In the genomic region with DNA sequence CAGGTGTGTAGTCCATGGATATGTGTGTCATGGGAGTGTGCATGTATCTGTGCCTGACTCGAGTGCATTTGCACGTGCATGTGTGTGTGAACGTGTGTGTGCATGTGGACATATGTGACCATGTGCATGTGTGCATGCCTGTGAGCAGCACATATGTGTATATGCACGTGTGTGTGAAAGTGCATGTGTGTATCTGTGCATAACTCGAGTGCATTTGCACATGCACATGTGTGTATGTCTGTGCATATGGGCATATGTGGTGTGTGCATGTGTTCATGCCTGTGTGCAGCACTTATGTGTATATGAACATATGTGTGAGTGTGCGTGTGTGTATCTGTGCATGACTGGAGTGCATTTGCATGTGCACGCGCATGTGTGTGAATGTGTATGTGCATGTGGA, we compare ENCODE assay signal across 20 cellular contexts.
"Had no signal": no experiment of that assay in that cellular context is flagged by ENCODE, and none has a peak within 500 bp of the region (broad histone marks: within the 10 kb centered on the region; RNA-seq: fewer than 3 reads in every experiment).

No MANE protein-coding gene starts in this region.

- H3K9me3 ChIP-seq: esophagus squamous epithelium, prostate gland, upper lobe of right lung had no signal

- FAIRE-seq: endothelial cell of umbilical vein, small intestine had no signal

- H3K4me3 ChIP-seq: esophagus squamous epithelium, prostate gland, upper lobe of right lung had no signal

- DNase-seq: activated CD4-positive, alpha-beta memory T cell treated with anti-CD3 and anti-CD28 coated beads for 36 hours; activated CD4-positive, alpha-beta T cell treated with anti-CD3 and anti-CD28 coated beads for 1 hour; activated CD8-positive, alpha-beta memory T cell treated with anti-CD3 and anti-CD28 coated beads, Interleukin-2, amount 50 U/mL, for 4 hours; activated gamma-delta T cell; brain microvascular endothelial cell; effector CD8-positive, alpha-beta T cell; esophagus squamous epithelium; hippocampal formation; left ventricle myocardium superior; mesenchymal stem cell; right cardiac atrium; small intestine; stimulated activated CD4-positive, alpha-beta T cell treated with anti-CD3 and anti-CD28 coated beads, Interleukin-4, amount 100 ng/mL, for 4 hours; stimulated activated CD8-positive, alpha-beta memory T cell treated with anti-CD3 and anti-CD28 coated beads, Interleukin-4, amount 100 ng/mL, for 48 hours; stimulated activated naive CD8-positive, alpha-beta T cell treated with anti-CD3 and anti-CD28 coated beads, Interleukin-15, amount 100 ng/mL, for 72 hours; upper lobe of right lung had no signal

- H3K36me3 ChIP-seq: brain microvascular endothelial cell, esophagus squamous epithelium, prostate gland, upper lobe of right lung had no signal

- H3K9me3 Mint-ChIP-seq: activated CD4-positive, alpha-beta memory T cell treated with anti-CD3 and anti-CD28 coated beads for 36 hours; natural killer cell treated with Interleukin-12 subunit alpha and Interleukin-12 subunit beta and Interleukin-15 and Interleukin-18, amount 100 ng/mL, for 72 hours; stimulated activated naive CD8-positive, alpha-beta T cell treated with anti-CD3 and anti-CD28 coated beads, Interleukin-15, amount 100 ng/mL, for 72 hours had no signal

- H3K27me3 ChIP-seq: brain microvascular endothelial cell, upper lobe of right lung had no signal

- H3K27me3 Mint-ChIP-seq: activated CD4-positive, alpha-beta memory T cell treated with anti-CD3 and anti-CD28 coated beads for 36 hours; activated naive CD8-positive, alpha-beta T cell; stimulated activated naive CD8-positive, alpha-beta T cell treated with anti-CD3 and anti-CD28 coated beads, Interleukin-15, amount 100 ng/mL, for 72 hours had no signal

- H3K36me3 Mint-ChIP-seq: activated CD4-positive, alpha-beta memory T cell treated with anti-CD3 and anti-CD28 coated beads for 36 hours; activated naive CD8-positive, alpha-beta T cell; natural killer cell treated with Interleukin-12 subunit alpha and Interleukin-12 subunit beta and Interleukin-15 and Interleukin-18, amount 100 ng/mL, for 72 hours had no signal

- ATAC-seq: left ventricle myocardium superior; natural killer cell treated with Interleukin-12 subunit alpha and Interleukin-12 subunit beta and Interleukin-15 and Interleukin-18, amount 100 ng/mL, for 72 hours; right cardiac atrium; upper lobe of right lung had no signal

- H3K4me3 Mint-ChIP-seq: activated CD4-positive, alpha-beta memory T cell treated with anti-CD3 and anti-CD28 coated beads for 36 hours; natural killer cell treated with Interleukin-12 subunit alpha and Interleukin-12 subunit beta and Interleukin-15 and Interleukin-18, amount 100 ng/mL, for 72 hours had no signal

- H3K4me1 ChIP-seq: prostate gland, upper lobe of right lung had no signal

- H3K27ac ChIP-seq: brain microvascular endothelial cell, esophagus squamous epithelium, prostate gland, upper lobe of right lung had no signal

- H3K27ac Mint-ChIP-seq: stimulated activated naive CD8-positive, alpha-beta T cell treated with anti-CD3 and anti-CD28 coated beads, Interleukin-15, amount 100 ng/mL, for 72 hours had no signal
